Comparison of ENCODE assay signal across 8 cellular contexts in the genomic region with DNA sequence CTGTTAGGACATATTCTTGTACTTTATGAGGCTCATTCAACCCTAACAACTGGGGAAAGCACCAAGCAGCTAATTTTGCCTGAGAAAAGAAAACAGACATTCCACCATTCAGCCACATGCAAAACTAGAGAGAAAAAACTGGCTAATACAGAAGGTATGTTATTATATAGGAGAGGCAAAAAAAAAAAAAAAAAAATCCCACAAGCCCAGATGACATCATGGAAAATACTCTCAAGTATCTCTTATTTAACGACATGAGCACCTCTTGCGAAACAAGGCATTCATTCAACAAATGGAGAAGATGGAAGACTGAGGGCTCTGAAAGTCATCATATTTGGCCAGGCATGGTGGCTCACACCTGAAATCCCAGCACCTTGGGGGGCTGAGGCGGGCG.
A peak's percentile ranks its signal among the peaks of the same experiment; 100 is the strongest.
DNase-seq lines count a peak whose midpoint lies in the region; ATAC-seq and TF ChIP-seq lines count a peak whose summit lies in the region.

No MANE protein-coding gene starts in this region.

- H3K9me3 ChIP-seq in AG04450 (ENCODE audit: control insufficient read depth, insufficient read depth, low read length) = no peaks in the 10 kb centered on the region
- no peaks in the 10 kb centered on the region for H3K9me3 ChIP-seq in body of pancreas

- H3K27ac Mint-ChIP-seq in activated CD4-positive, alpha-beta memory T cell treated with anti-CD3 and anti-CD28 coated beads, Interleukin-2, amount 10 ng/mL, durations not matched to agents 7 days and 5 days = no peak overlapping the region

- no peak overlapping the region for H3K4me3 Mint-ChIP-seq in activated CD4-positive, alpha-beta memory T cell treated with anti-CD3 and anti-CD28 coated beads, Interleukin-2, amount 10 ng/mL, durations not matched to agents 7 days and 5 days

- H3K4me1 ChIP-seq in body of pancreas = peaks cover 5% of the 10 kb centered on the region

- peaks cover 7% of the 10 kb centered on the region for H3K27me3 Mint-ChIP-seq in activated CD4-positive, alpha-beta memory T cell treated with anti-CD3 and anti-CD28 coated beads, Interleukin-2, amount 10 ng/mL, durations not matched to agents 7 days and 5 days

- H3K36me3 ChIP-seq in body of pancreas (replicated peaks in 1 of 2; ENCODE audit: insufficient read depth in 1 of 2, low read depth in 2 of 2) = peaks cover 0 to 2% of the 10 kb centered on the region in 2 donors

- TF ChIP-seq POLR2A in body of pancreas (IDR thresholded peaks at IDR 0.05) = no peak

- H3K27me3 ChIP-seq in AG04450 (ENCODE audit: control insufficient read depth, insufficient read depth, low read length) (no peaks in the 10 kb centered on the region), body of pancreas (no peaks in the 10 kb centered on the region)

- no peaks in the 10 kb centered on the region for H3K9me3 Mint-ChIP-seq in activated CD4-positive, alpha-beta memory T cell treated with anti-CD3 and anti-CD28 coated beads, Interleukin-2, amount 10 ng/mL, durations not matched to agents 7 days and 5 days

- peak; percentile 74 for DNase-seq in AG04450 (ENCODE audit: low read depth, low spot score)
- DNase-seq in NCI-H526 (lab: John Stamatoyannopoulos, UW) = peak; percentile 32 to 50
- peak; percentile 94 for DNase-seq in fibroblast of peridontal ligament (ENCODE audit: extremely low read depth)
- no peak for DNase-seq in activated CD4-positive, alpha-beta memory T cell treated with anti-CD3 and anti-CD28 coated beads, Interleukin-2, amount 10 ng/mL, durations not matched to agents 7 days and 5 days
- no peak for DNase-seq in body of pancreas
- DNase-seq in stimulated activated CD4-positive, alpha-beta T cell treated with anti-CD3 and anti-CD28 coated beads, Interleukin-4, amount 100 ng/mL, for 24 hours = no peak
- DNase-seq in stimulated activated CD4-positive, alpha-beta T cell treated with anti-CD3 and anti-CD28 coated beads, Interleukin-4, amount 100 ng/mL, for 1 hour = no peak

- H3K27ac ChIP-seq in AG04450 (ENCODE audit: low read depth, low read length) = peak overlapping the region; percentile 87
- H3K27ac ChIP-seq in body of pancreas = no peak overlapping the region

- H3K4me3 ChIP-seq in AG04450 (ENCODE audit: low read depth, low read length) (no peak overlapping the region), body of pancreas (no peak overlapping the region)

- H3K4me1 Mint-ChIP-seq in activated CD4-positive, alpha-beta memory T cell treated with anti-CD3 and anti-CD28 coated beads, Interleukin-2, amount 10 ng/mL, durations not matched to agents 7 days and 5 days = peaks cover 3% of the 10 kb centered on the region

- TF ChIP-seq CTCF in AG04450 (IDR thresholded peaks at IDR 0.05; ENCODE audit: low read depth, low read length) = no peak
- no peak for TF ChIP-seq CTCF in body of pancreas (IDR thresholded peaks at IDR 0.05)

- ATAC-seq in GM21717 (IDR thresholded peaks at IDR 0.05; ENCODE audit: unreplicated experiment) = peak; percentile 65
- ATAC-seq in body of pancreas = no peak

- CTCF ChIA-PET in AG04450 (lab: Charles Lee) = interaction anchor here (1.3 kb wide), 1 partner anchor 140 kb away, joined by 4 read pairs; the partner anchor contains the start of gene PSMD6
- CTCF ChIA-PET in activated CD4-positive, alpha-beta memory T cell treated with anti-CD3 and anti-CD28 coated beads, Interleukin-2, amount 10 ng/mL, durations not matched to agents 7 days and 5 days (lab: Charles Lee) = no interaction called here

- intact Hi-C loops in body of pancreas (cut with DNase I) = no loop called here

- POLR2A ChIA-PET in AG04450 (lab: Yijun Ruan, JAX) = interaction anchor here (0.7 kb wide), 2 partner anchors 30 to 42 kb away, joined by 3 to 9 read pairs; no protein-coding TSS in a partner anchor
- POLR2A ChIA-PET in activated CD4-positive, alpha-beta memory T cell treated with anti-CD3 and anti-CD28 coated beads, Interleukin-2, amount 10 ng/mL, durations not matched to agents 7 days and 5 days (lab: Charles Lee) = no interaction called here

- H3K36me3 Mint-ChIP-seq in activated CD4-positive, alpha-beta memory T cell treated with anti-CD3 and anti-CD28 coated beads, Interleukin-2, amount 10 ng/mL, durations not matched to agents 7 days and 5 days (ENCODE audit: low read depth) = no peaks in the 10 kb centered on the region

- 72 to 83% methylated on average over 4 of the region's 4 CpGs for WGBS in body of pancreas, 2 donors

Comparison
In these comparisons a context has a peak if more than half of its experiments do, and no peak if none do; other contexts are left out.
1. DNase-seq: peak in AG04450 (single experiment), NCI-H526 (2 of 2) and fibroblast of peridontal ligament (single experiment); none in activated CD4-positive, alpha-beta memory T cell treated with anti-CD3 and anti-CD28 coated beads, Interleukin-2, amount 10 ng/mL, durations not matched to agents 7 days and 5 days (single experiment), body of pancreas (0 of 4), stimulated activated CD4-positive, alpha-beta T cell treated with anti-CD3 and anti-CD28 coated beads, Interleukin-4, amount 100 ng/mL, for 24 hours (single experiment) and stimulated activated CD4-positive, alpha-beta T cell treated with anti-CD3 and anti-CD28 coated beads, Interleukin-4, amount 100 ng/mL, for 1 hour (single experiment).